In the genomic region with DNA sequence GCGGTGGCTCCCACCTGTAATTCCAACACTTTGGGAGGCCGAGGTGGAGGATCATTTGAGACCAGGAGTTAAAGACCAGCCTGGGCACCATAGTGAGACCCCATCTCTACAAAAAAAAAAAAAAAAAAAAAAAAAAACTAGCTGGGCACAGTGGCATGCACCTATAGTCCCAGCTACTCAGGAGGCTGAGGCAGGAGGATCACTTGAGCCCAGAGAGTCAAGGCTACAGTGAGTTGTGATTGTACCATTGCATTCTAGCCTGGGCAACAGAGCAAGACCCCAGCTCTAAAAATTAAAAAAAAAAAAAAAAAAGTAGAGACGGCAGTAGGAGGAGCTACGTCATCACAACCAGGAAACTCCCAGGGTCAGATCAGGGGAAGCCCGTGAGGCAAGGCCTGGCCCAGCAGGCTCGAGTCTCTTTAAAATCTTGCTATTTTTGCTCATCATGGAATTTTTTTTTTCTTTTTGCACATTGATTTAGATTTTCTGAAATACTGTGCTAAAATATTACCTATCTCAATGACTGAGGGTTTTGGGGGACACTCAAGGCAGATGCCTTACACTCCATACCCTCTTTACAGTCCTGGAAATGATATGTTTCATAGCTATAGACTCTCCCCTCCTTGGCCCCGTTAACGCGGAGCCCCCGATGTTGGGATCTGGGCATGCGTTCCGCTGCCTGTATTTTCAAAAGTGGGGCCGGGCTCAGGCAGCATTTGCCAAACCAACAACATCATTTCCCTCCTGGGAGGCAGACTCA, we compare ENCODE assay signal across 2 cellular contexts.
TF ChIP-seq lines count a peak whose summit lies in the region.

No MANE protein-coding gene starts in this region.

TF ChIP-seq in GM12891, 5 proteins besides CTCF, POLR2A, EP300 and RAD21:
- no peak for TF ChIP-seq SPI1 (IDR thresholded peaks at IDR 0.05; ENCODE audit: low read depth, low read length)
- no peak for TF ChIP-seq PAX5 (IDR thresholded peaks at IDR 0.05; ENCODE audit: insufficient read depth, low read length, severe bottlenecking)
- no peak for TF ChIP-seq TAF1 (IDR thresholded peaks at IDR 0.05; ENCODE audit: low read depth, low read length)
- TF ChIP-seq POLR2AphosphoS5 (IDR thresholded peaks at IDR 0.05; ENCODE audit: low read depth, low read length): no peak
- no peak for TF ChIP-seq POU2F2 (IDR thresholded peaks at IDR 0.05; ENCODE audit: low read depth, low read length)

TF ChIP-seq in HepG2, 621 proteins besides CTCF, POLR2A, EP300 and RAD21:
- TF ChIP-seq ZNF121 (CRISPR knock-in tag; IDR thresholded peaks at IDR 0.05) (0 out of 2 replicates have a peak, but pooled peaks have one; percentile 12), IKZF1 (IDR thresholded peaks at IDR 0.05) (no peak)
- TF ChIP-seq, protein P1, sequence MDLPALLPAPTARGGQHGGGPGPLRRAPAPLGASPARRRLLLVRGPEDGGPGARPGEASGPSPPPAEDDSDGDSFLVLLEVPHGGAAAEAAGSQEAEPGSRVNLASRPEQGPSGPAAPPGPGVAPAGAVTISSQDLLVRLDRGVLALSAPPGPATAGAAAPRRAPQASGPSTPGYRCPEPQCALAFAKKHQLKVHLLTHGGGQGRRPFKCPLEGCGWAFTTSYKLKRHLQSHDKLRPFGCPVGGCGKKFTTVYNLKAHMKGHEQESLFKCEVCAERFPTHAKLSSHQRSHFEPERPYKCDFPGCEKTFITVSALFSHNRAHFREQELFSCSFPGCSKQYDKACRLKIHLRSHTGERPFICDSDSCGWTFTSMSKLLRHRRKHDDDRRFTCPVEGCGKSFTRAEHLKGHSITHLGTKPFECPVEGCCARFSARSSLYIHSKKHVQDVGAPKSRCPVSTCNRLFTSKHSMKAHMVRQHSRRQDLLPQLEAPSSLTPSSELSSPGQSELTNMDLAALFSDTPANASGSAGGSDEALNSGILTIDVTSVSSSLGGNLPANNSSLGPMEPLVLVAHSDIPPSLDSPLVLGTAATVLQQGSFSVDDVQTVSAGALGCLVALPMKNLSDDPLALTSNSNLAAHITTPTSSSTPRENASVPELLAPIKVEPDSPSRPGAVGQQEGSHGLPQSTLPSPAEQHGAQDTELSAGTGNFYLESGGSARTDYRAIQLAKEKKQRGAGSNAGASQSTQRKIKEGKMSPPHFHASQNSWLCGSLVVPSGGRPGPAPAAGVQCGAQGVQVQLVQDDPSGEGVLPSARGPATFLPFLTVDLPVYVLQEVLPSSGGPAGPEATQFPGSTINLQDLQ (CRISPR knock-in tag; IDR thresholded peaks at IDR 0.05): no peak
- TF ChIP-seq, protein P2, sequence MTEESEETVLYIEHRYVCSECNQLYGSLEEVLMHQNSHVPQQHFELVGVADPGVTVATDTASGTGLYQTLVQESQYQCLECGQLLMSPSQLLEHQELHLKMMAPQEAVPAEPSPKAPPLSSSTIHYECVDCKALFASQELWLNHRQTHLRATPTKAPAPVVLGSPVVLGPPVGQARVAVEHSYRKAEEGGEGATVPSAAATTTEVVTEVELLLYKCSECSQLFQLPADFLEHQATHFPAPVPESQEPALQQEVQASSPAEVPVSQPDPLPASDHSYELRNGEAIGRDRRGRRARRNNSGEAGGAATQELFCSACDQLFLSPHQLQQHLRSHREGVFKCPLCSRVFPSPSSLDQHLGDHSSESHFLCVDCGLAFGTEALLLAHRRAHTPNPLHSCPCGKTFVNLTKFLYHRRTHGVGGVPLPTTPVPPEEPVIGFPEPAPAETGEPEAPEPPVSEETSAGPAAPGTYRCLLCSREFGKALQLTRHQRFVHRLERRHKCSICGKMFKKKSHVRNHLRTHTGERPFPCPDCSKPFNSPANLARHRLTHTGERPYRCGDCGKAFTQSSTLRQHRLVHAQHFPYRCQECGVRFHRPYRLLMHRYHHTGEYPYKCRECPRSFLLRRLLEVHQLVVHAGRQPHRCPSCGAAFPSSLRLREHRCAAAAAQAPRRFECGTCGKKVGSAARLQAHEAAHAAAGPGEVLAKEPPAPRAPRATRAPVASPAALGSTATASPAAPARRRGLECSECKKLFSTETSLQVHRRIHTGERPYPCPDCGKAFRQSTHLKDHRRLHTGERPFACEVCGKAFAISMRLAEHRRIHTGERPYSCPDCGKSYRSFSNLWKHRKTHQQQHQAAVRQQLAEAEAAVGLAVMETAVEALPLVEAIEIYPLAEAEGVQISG (CRISPR knock-in tag; IDR thresholded peaks at IDR 0.05): no peak
- TF ChIP-seq, protein P3, sequence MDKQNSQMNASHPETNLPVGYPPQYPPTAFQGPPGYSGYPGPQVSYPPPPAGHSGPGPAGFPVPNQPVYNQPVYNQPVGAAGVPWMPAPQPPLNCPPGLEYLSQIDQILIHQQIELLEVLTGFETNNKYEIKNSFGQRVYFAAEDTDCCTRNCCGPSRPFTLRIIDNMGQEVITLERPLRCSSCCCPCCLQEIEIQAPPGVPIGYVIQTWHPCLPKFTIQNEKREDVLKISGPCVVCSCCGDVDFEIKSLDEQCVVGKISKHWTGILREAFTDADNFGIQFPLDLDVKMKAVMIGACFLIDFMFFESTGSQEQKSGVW (CRISPR knock-in tag; IDR thresholded peaks at IDR 0.05; ENCODE audit: borderline replicate concordance): no peak
